ENCODE assay signal across 29 cellular contexts in genomic region chr7:41890631-41891265, GRCh38.
DNase-seq lines count a peak whose midpoint lies in the region; ATAC-seq and TF ChIP-seq lines count a peak whose summit lies in the region.
"Had no signal": no experiment of that assay in that cellular context is flagged by ENCODE, and none has a peak within 500 bp of the region (broad histone marks: within the 10 kb centered on the region; RNA-seq: fewer than 3 reads in every experiment).

No MANE protein-coding gene starts in this region.

- H3K27ac ChIP-seq in HEK293 (ENCODE audit: extremely low read depth, low read depth, low read length) = no peak overlapping the region
- H3K27ac ChIP-seq in hepatocyte = no peak overlapping the region
- H3K27ac ChIP-seq: BLaER1, esophagus squamous epithelium, KMS-11 had no signal

- TF ChIP-seq CTCF in HEK293 (tag by site-specific recombination; IDR thresholded peaks at IDR 0.05) (no peak), chondrocyte (IDR thresholded peaks at IDR 0.05) (no peak), hepatocyte (IDR thresholded peaks at IDR 0.05; ENCODE audit: poor library complexity) (no peak)

- POLR2A ChIA-PET in HEK293 (lab: Yijun Ruan, JAX) = interaction anchor here (0.7 kb wide), 1 partner anchor 1389 kb away, joined by 4 read pairs; no protein-coding TSS in a partner anchor

- no peaks in the 10 kb centered on the region for H3K9me2 ChIP-seq in hepatocyte (replicated peaks; ENCODE audit: insufficient read depth)

- no peaks in the 10 kb centered on the region for H3K27me3 ChIP-seq in hepatocyte
- no peaks in the 10 kb centered on the region for H3K27me3 ChIP-seq in MG63
- H3K27me3 ChIP-seq: BLaER1, breast epithelium, esophagus squamous epithelium had no signal

- H2AFZ ChIP-seq in hepatocyte = peak overlapping the region; percentile 35

- no peaks in the 10 kb centered on the region for H3K36me3 ChIP-seq in HEK293 (ENCODE audit: control insufficient read depth in 2 of 2, insufficient read depth in 1 of 2, low read length in 2 of 2)
- no peaks in the 10 kb centered on the region for H3K36me3 ChIP-seq in hepatocyte (replicated peaks; ENCODE audit: insufficient read depth, low read depth)
- no peaks in the 10 kb centered on the region for H3K36me3 ChIP-seq in MG63
- H3K36me3 ChIP-seq: BLaER1, breast epithelium, esophagus squamous epithelium had no signal

- peak overlapping the region; percentile 10 for H3K27ac Mint-ChIP-seq in chondrocyte (ENCODE audit: unreplicated experiment)
- H3K27ac Mint-ChIP-seq: activated CD8-positive, alpha-beta memory T cell treated with anti-CD3 and anti-CD28 coated beads, Interleukin-2, amount 10 ng/mL, durations not matched to agents 7 days and 5 days; activated T-cell treated with anti-CD3 and anti-CD28 coated beads, Interleukin-2, amount 50 U/mL, for 72 hours; endodermal cell had no signal

- no peak overlapping the region for H3K4me3 Mint-ChIP-seq in chondrocyte (ENCODE audit: unreplicated experiment)
- H3K4me3 Mint-ChIP-seq: activated CD8-positive, alpha-beta memory T cell treated with anti-CD3 and anti-CD28 coated beads, Interleukin-2, amount 10 ng/mL, durations not matched to agents 7 days and 5 days; activated T-cell treated with anti-CD3 and anti-CD28 coated beads, Interleukin-2, amount 50 U/mL, for 72 hours; endodermal cell; naive thymus-derived CD8-positive, alpha-beta T cell had no signal

- no peaks in the 10 kb centered on the region for H3K27me3 Mint-ChIP-seq in chondrocyte (ENCODE audit: low read depth)

- H3K4me1 Mint-ChIP-seq in chondrocyte (ENCODE audit: low read depth) = peaks cover 64% of the 10 kb centered on the region

- H3K4me3 ChIP-seq in HEK293 (ENCODE audit: low read depth, low read length) = no peak overlapping the region
- no peak overlapping the region for H3K4me3 ChIP-seq in hepatocyte
- no peak overlapping the region for H3K4me3 ChIP-seq in MG63
- H3K4me3 ChIP-seq: BLaER1, breast epithelium, esophagus squamous epithelium had no signal

- DNase-seq in chondrocyte (ENCODE audit: low spot score) (no peak), hepatocyte (ENCODE audit: low spot score) (no peak), sciatic nerve (ENCODE audit: low spot score) (no peak), MG63 (no peak), NCI-H1048 (lab: John Stamatoyannopoulos, UW) (no peak)
- DNase-seq: activated CD4-positive, alpha-beta T cell treated with anti-CD3 and anti-CD28 coated beads, Interleukin-2, amount 50 U/mL, for 1 hour; activated CD8-positive, alpha-beta memory T cell treated with anti-CD3 and anti-CD28 coated beads, Interleukin-2, amount 10 ng/mL, durations not matched to agents 7 days and 5 days; activated naive CD4-positive, alpha-beta T cell treated with Interleukin-2 at 50 U/mL for 16 hours; activated T-cell treated with anti-CD3 and anti-CD28 coated beads, Interleukin-2, amount 50 U/mL, for 72 hours; cortex of kidney; DMS53; endodermal cell; esophagus squamous epithelium; GDM1; glutamatergic neuron; GOT3; kidney glomerular epithelial cell; naive thymus-derived CD8-positive, alpha-beta T cell; NCI-H1092; NCI-H2029; NCI-H345; NCI-H82; T-helper 9 cell had no signal

- H3K9me3 Mint-ChIP-seq in chondrocyte (ENCODE audit: low read depth) = no peaks in the 10 kb centered on the region
- H3K9me3 Mint-ChIP-seq: endodermal cell; naive thymus-derived CD8-positive, alpha-beta T cell had no signal

- no peak overlapping the region for H3K4me2 ChIP-seq in hepatocyte
- H3K4me2 ChIP-seq: BLaER1, KMS-11 had no signal

- no peaks in the 10 kb centered on the region for H4K20me1 ChIP-seq in hepatocyte (ENCODE audit: insufficient read depth, poor library complexity, severe bottlenecking)
- H4K20me1 ChIP-seq: BLaER1 had no signal

- WGBS in hepatocyte (ENCODE audit: low lambda C conversion rate, missing lambda C conversion rate) = 86% methylated on average over 8 of the region's 8 CpGs

- no peaks in the 10 kb centered on the region for H3K36me3 Mint-ChIP-seq in chondrocyte (ENCODE audit: low read depth)
- H3K36me3 Mint-ChIP-seq: naive thymus-derived CD8-positive, alpha-beta T cell had no signal

- peak; percentile 14 for ATAC-seq in sciatic nerve
- ATAC-seq in GM19023 (IDR thresholded peaks at IDR 0.05; ENCODE audit: unreplicated experiment) = no peak
- ATAC-seq in HG03196 (IDR thresholded peaks at IDR 0.05; ENCODE audit: unreplicated experiment) = no peak
- ATAC-seq: activated CD8-positive, alpha-beta memory T cell treated with anti-CD3 and anti-CD28 coated beads, Interleukin-2, amount 10 ng/mL, durations not matched to agents 7 days and 5 days; activated T-cell treated with anti-CD3 and anti-CD28 coated beads, Interleukin-2, amount 50 U/mL, for 72 hours; naive thymus-derived CD8-positive, alpha-beta T cell had no signal

- CTCF ChIA-PET in HEK293 (lab: Yijun Ruan, JAX) = interaction anchor here (1.4 kb wide), 1 partner anchor 64 kb away, joined by 3 read pairs; no protein-coding TSS in a partner anchor

- intact Hi-C loops in sciatic nerve (cut with DNase I) = no loop called here

- no peaks in the 10 kb centered on the region for H3K9me3 ChIP-seq in HEK293 (ENCODE audit: control insufficient read depth, insufficient read depth, low read depth, low read length)
- H3K9me3 ChIP-seq in hepatocyte (ENCODE audit: low read depth) = no peaks in the 10 kb centered on the region
- H3K9me3 ChIP-seq in MG63 = no peaks in the 10 kb centered on the region
- H3K9me3 ChIP-seq: BLaER1, breast epithelium, esophagus squamous epithelium had no signal

- no peaks in the 10 kb centered on the region for H3K79me2 ChIP-seq in hepatocyte

- H3K4me1 ChIP-seq in HEK293 (ENCODE audit: control insufficient read depth, insufficient read depth, low read length) = no peaks in the 10 kb centered on the region
- peaks cover 26% of the 10 kb centered on the region for H3K4me1 ChIP-seq in hepatocyte (ENCODE audit: insufficient read depth)

TF ChIP-seq in HEK293, 187 proteins besides CTCF, POLR2A, EP300 and RAD21 (continues in another document):
- TF ChIP-seq ZNF433 (tag by site-specific recombination; IDR thresholded peaks at IDR 0.05; ENCODE audit: low read depth) = no peak
- no peak for TF ChIP-seq ZFP3 (tag by site-specific recombination; IDR thresholded peaks at IDR 0.05; ENCODE audit: low read depth)
- TF ChIP-seq PATZ1 (tag by site-specific recombination; IDR thresholded peaks at IDR 0.05) = no peak
- no peak for TF ChIP-seq ZNF146 (tag by site-specific recombination; IDR thresholded peaks at IDR 0.05)
- no peak for TF ChIP-seq PRDM2 (tag by site-specific recombination; IDR thresholded peaks at IDR 0.05; ENCODE audit: borderline replicate concordance)
- TF ChIP-seq FEZF1 (tag by site-specific recombination; IDR thresholded peaks at IDR 0.05) = no peak
